In the genomic region with DNA sequence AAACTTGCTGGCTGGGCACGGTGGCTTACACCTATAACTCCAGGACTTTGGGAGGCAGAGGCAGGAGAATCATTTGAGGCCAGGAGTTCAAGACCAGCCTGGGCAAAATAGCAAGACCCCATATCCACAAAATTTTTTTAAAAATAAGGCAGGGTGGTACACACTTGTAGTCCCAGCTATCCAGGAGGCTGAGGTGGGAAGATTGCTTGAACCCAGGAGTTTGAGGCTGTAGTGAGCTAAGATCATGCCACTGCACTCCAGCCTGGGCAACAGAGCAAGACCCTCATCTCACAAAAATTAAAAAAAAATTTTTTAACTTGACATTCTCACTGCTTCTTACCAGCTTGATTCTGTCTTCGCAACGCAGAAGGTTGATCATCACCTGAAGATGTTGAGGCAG, we compare ENCODE assay signal across 28 cellular contexts.
"Had no signal": no experiment of that assay in that cellular context is flagged by ENCODE, and none has a peak within 500 bp of the region (broad histone marks: within the 10 kb centered on the region; RNA-seq: fewer than 3 reads in every experiment).

No MANE protein-coding gene starts in this region.

- ATAC-seq: activated CD8-positive, alpha-beta memory T cell treated with anti-CD3 and anti-CD28 coated beads, Interleukin-2, amount 10 ng/mL, durations not matched to agents 7 days and 5 days; activated CD8-positive, alpha-beta T cell treated with anti-CD3 and anti-CD28 coated beads for 36 hours; activated naive CD8-positive, alpha-beta T cell treated with anti-CD3 and anti-CD28 coated beads, Interleukin-2, amount 50 U/mL, for 24 hours; gastroesophageal sphincter; left cardiac atrium; left ventricle myocardium superior; naive thymus-derived CD4-positive, alpha-beta T cell; sciatic nerve had no signal

- H3K9me3 Mint-ChIP-seq: activated B cell treated with CpG ODN at 0.5 μM for 24 hours; activated CD8-positive, alpha-beta T cell treated with anti-CD3 and anti-CD28 coated beads for 36 hours; activated naive CD4-positive, alpha-beta T cell treated with anti-CD3 and anti-CD28 coated beads, Interleukin-2, amount 50 U/mL, for 24 hours; activated naive CD8-positive, alpha-beta T cell treated with anti-CD3 and anti-CD28 coated beads, Interleukin-2, amount 50 U/mL, for 24 hours; activated T-helper 2 cell treated with anti-CD3 and anti-CD28 coated beads, Interferon-gamma antibody, Interleukin-2, Interleukin-4, amounts not matched to agents 10 μg/mL and 5 μg/mL and 100 μg/mL, durations not matched to agents 14 hours and 24 hours and 36 hours; naive thymus-derived CD4-positive, alpha-beta T cell; neural progenitor cell had no signal

- H3K27ac Mint-ChIP-seq: activated CD8-positive, alpha-beta memory T cell treated with anti-CD3 and anti-CD28 coated beads, Interleukin-2, amount 10 ng/mL, durations not matched to agents 7 days and 5 days; activated CD8-positive, alpha-beta T cell treated with anti-CD3 and anti-CD28 coated beads for 36 hours; activated naive CD4-positive, alpha-beta T cell treated with anti-CD3 and anti-CD28 coated beads, Interleukin-2, amount 50 U/mL, for 24 hours; activated naive CD8-positive, alpha-beta T cell treated with anti-CD3 and anti-CD28 coated beads, Interleukin-2, amount 50 U/mL, for 24 hours; activated T-helper 2 cell treated with anti-CD3 and anti-CD28 coated beads, Interferon-gamma antibody, Interleukin-2, Interleukin-4, amounts not matched to agents 10 μg/mL and 5 μg/mL and 100 μg/mL, durations not matched to agents 14 hours and 24 hours and 36 hours; neural progenitor cell; progenitor cell of endocrine pancreas had no signal

- DNase-seq: activated B cell treated with CpG ODN at 0.5 μM for 24 hours; activated CD4-positive, alpha-beta T cell treated with anti-CD3 and anti-CD28 coated beads, Interleukin-2, amount 50 U/mL, for 1 hour; activated CD8-positive, alpha-beta memory T cell treated with anti-CD3 and anti-CD28 coated beads, Interleukin-2, amount 10 ng/mL, durations not matched to agents 7 days and 5 days; activated CD8-positive, alpha-beta T cell treated with anti-CD3 and anti-CD28 coated beads for 36 hours; activated naive CD8-positive, alpha-beta T cell treated with anti-CD3 and anti-CD28 coated beads, Interleukin-2, amount 50 U/mL, for 24 hours; activated T-cell treated with anti-CD3 and anti-CD28 coated beads, Interleukin-2, amount 50 U/mL, for 48 hours; central memory CD4-positive, alpha-beta T cell; dermis blood vessel endothelial cell; effector CD4-positive, alpha-beta T cell; erythroblast; islet precursor cell; left cardiac atrium; left ventricle myocardium superior; mammary epithelial cell; midbrain; naive thymus-derived CD4-positive, alpha-beta T cell; occipital lobe; retina; stimulated activated CD4-positive, alpha-beta T cell treated with anti-CD3 and anti-CD28 coated beads, Interleukin-12 subunit alpha, Interleukin-12 subunit beta, amount 100 ng/mL, for 4 hours; stimulated activated CD4-positive, alpha-beta T cell treated with anti-CD3 and anti-CD28 coated beads, Interleukin-4, amount 100 ng/mL, for 4 hours; stimulated activated CD8-positive, alpha-beta memory T cell treated with anti-CD3 and anti-CD28 coated beads, Interleukin-4, amount 100 ng/mL, for 48 hours; stimulated activated naive CD4-positive, alpha-beta T cell treated with Interleukin-2 at 50 U/mL for 16 hours had no signal

- H3K4me3 Mint-ChIP-seq: activated B cell treated with CpG ODN at 0.5 μM for 24 hours; activated CD8-positive, alpha-beta memory T cell treated with anti-CD3 and anti-CD28 coated beads, Interleukin-2, amount 10 ng/mL, durations not matched to agents 7 days and 5 days; activated CD8-positive, alpha-beta T cell treated with anti-CD3 and anti-CD28 coated beads for 36 hours; activated naive CD4-positive, alpha-beta T cell treated with anti-CD3 and anti-CD28 coated beads, Interleukin-2, amount 50 U/mL, for 24 hours; activated naive CD8-positive, alpha-beta T cell treated with anti-CD3 and anti-CD28 coated beads, Interleukin-2, amount 50 U/mL, for 24 hours; naive thymus-derived CD4-positive, alpha-beta T cell; neural progenitor cell had no signal

- H3K27me3 Mint-ChIP-seq: activated B cell treated with CpG ODN at 0.5 μM for 24 hours; activated CD8-positive, alpha-beta memory T cell treated with anti-CD3 and anti-CD28 coated beads, Interleukin-2, amount 10 ng/mL, durations not matched to agents 7 days and 5 days; activated CD8-positive, alpha-beta T cell treated with anti-CD3 and anti-CD28 coated beads for 36 hours; activated naive CD4-positive, alpha-beta T cell treated with anti-CD3 and anti-CD28 coated beads, Interleukin-2, amount 50 U/mL, for 24 hours; activated naive CD8-positive, alpha-beta T cell treated with anti-CD3 and anti-CD28 coated beads, Interleukin-2, amount 50 U/mL, for 24 hours; naive thymus-derived CD4-positive, alpha-beta T cell; progenitor cell of endocrine pancreas had no signal
